ENCODE assay signal across 9 cellular contexts in the genomic region with DNA sequence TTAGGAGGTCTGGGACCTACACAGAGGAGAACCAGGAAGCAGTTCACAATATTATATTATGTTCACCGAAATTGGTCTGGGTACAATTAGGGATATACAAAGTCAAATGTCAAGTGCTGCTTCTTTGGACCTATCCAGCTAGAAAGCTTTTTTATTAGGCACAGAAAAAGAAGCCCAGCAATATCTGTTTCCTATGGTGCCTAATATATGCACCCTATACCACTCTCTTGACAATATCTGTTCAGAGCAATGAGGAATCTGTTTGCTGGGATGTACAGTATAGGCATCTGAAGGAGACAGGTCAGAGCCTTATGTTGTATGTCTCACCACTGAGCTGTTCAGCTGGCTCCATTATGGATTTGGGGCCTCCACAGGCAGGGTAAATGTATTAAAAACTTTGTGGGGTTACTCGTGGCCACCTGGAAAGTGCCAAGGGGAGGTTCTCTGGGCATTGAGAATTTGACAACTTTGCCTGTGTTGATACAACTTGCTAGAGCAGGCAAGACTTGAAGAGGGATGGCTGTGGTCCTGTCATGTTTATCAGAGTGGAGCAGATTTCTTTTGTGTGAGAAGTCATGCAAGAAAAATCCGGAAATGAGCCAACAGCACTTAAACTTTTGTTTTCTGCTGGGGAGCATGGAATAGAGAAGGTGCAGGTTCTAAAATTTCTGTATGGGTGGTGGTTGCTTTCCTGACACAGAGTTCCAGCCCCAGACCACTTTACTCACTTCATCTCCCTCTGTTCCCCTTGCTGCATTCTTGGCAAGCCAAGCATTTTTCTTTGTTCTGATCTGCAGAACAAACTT. TPM values are rescaled to one million over a fixed set of nuclear protein-coding genes. Genes with fewer than 3 reads are reported as not detected.
DNase-seq lines count a peak whose midpoint lies in the region; ATAC-seq and TF ChIP-seq lines count a peak whose summit lies in the region.
"Had no signal": no experiment of that assay in that cellular context is flagged by ENCODE, and none has a peak within 500 bp of the region (broad histone marks: within the 10 kb centered on the region; RNA-seq: fewer than 3 reads in every experiment).

No MANE protein-coding gene starts in this region.

- H3K9me3 ChIP-seq in Peyer's patch (no peaks in the 10 kb centered on the region), esophagus muscularis mucosa (no peaks in the 10 kb centered on the region), gastrocnemius medialis (no peaks in the 10 kb centered on the region), Karpas-422 (ENCODE audit: low read length) (no peaks in the 10 kb centered on the region)

- H3K4me1 ChIP-seq in Peyer's patch (peaks cover 0 to 49% (median 33%) of the 10 kb centered on the region in 4 donors), esophagus muscularis mucosa (peaks cover 47 to 84% (median 64%) of the 10 kb centered on the region in 4 donors), gastrocnemius medialis (peaks cover 83 to 91% of the 10 kb centered on the region in 2 donors), Karpas-422 (ENCODE audit: low read length) (peaks cover 19% of the 10 kb centered on the region)

- no peak for ATAC-seq in gastrocnemius medialis

- no peaks in the 10 kb centered on the region for H3K79me2 ChIP-seq in Karpas-422 (ENCODE audit: low read length)

- H3K27me3 ChIP-seq in Peyer's patch (no peaks in the 10 kb centered on the region), esophagus muscularis mucosa (no peaks in the 10 kb centered on the region), gastrocnemius medialis (no peaks in the 10 kb centered on the region), Karpas-422 (ENCODE audit: low read length) (no peaks in the 10 kb centered on the region)

- H3K9ac ChIP-seq in Karpas-422 (ENCODE audit: low read length), result no peak overlapping the region

- no peak overlapping the region for H2AFZ ChIP-seq in Karpas-422 (ENCODE audit: low read length)

- TF ChIP-seq EP300 in esophagus muscularis mucosa (IDR thresholded peaks at IDR 0.05), result no peak

- peak overlapping the region; percentile 3 to 44 (median 18) for H3K27ac ChIP-seq in Peyer's patch
- peak overlapping the region; percentile 25 to 62 (median 55) for H3K27ac ChIP-seq in esophagus muscularis mucosa (replicated peaks in 1 of 4)
- peak overlapping the region; percentile 83 to 100 (median 94) for H3K27ac ChIP-seq in gastrocnemius medialis
- no peak overlapping the region for H3K27ac ChIP-seq in Karpas-422 (ENCODE audit: low read length)
- H3K27ac ChIP-seq: VCaP had no signal

- TF ChIP-seq CTCF in Peyer's patch (IDR thresholded peaks at IDR 0.05) (no peak), esophagus muscularis mucosa (IDR thresholded peaks at IDR 0.05) (no peak), gastrocnemius medialis (IDR thresholded peaks at IDR 0.05 in 4 of 5, conservative IDR thresholded peaks at IDR 0.05 in 1 of 5) (no peak)

- H4K20me1 ChIP-seq in Karpas-422 (ENCODE audit: insufficient read depth, low read depth, low read length), result peaks cover 9% of the 10 kb centered on the region; the same call in 1 of the 2 replicates

- H3K36me3 ChIP-seq in Peyer's patch (no peaks in the 10 kb centered on the region), esophagus muscularis mucosa (no peaks in the 10 kb centered on the region), gastrocnemius medialis (no peaks in the 10 kb centered on the region), Karpas-422 (ENCODE audit: insufficient read depth, low read length) (no peaks in the 10 kb centered on the region)

- H3K4me3 ChIP-seq in Peyer's patch (no peak overlapping the region), esophagus muscularis mucosa (no peak overlapping the region), gastrocnemius medialis (no peak overlapping the region), Karpas-422 (ENCODE audit: low read length) (no peak overlapping the region)

- no peaks in the 10 kb centered on the region for H3K9me2 ChIP-seq in Karpas-422 (replicated peaks; ENCODE audit: insufficient read depth, low read length)

- TF ChIP-seq POLR2A in Peyer's patch (IDR thresholded peaks at IDR 0.05), result no peak
- TF ChIP-seq POLR2A in esophagus muscularis mucosa (IDR thresholded peaks at IDR 0.05; ENCODE audit: low read depth), result no peak
- no peak for TF ChIP-seq POLR2A in gastrocnemius medialis (IDR thresholded peaks at IDR 0.05)

- intact Hi-C loops in esophagus muscularis mucosa (cut with DNase I) (no loop called here), gastrocnemius medialis (cut with DNase I; ENCODE audit: low total_unique reads) (no loop called here)

- DNase-seq in NCI-H2107 treated with DMSO at 0.1 percent for 48 hours (lab: John Stamatoyannopoulos, UW; ENCODE audit: unreplicated experiment) (peak; percentile 33), NCI-H2107 (lab: John Stamatoyannopoulos, UW) (no peak), Peyer's patch (no peak), esophagus muscularis mucosa (ENCODE audit: extremely low spot score) (no peak), gastrocnemius medialis (no peak), NCI-H748 (lab: John Stamatoyannopoulos, UW; ENCODE audit: unreplicated experiment) (no peak), Karpas-422 (no peak)
- DNase-seq in stimulated activated CD4-positive, alpha-beta T cell treated with anti-CD3 and anti-CD28 coated beads, Interleukin-12 subunit alpha, Interleukin-12 subunit beta, amount 100 ng/mL, for 4 hours, result no peak

- no peak overlapping the region for H3K4me2 ChIP-seq in Karpas-422 (ENCODE audit: low read depth, low read length, poor library complexity, severe bottlenecking)

- in situ Hi-C loops in gastrocnemius medialis (cut with MboI; ENCODE audit: low sequenced_read_pairs in 4 of 4), result loop anchor here in 2 of 4 donors (10.0 to 25.0 kb wide), 2 partner anchors 69 to 97 kb away; no protein-coding TSS in a partner anchor

- 35% methylated on average over 3 of the region's 3 CpGs for WGBS in esophagus muscularis mucosa

RNA-seq across cellular contexts. Expression of gene STIM1, which starts 10.1 kb away (rescaled TPM):
- total RNA-seq in Peyer's patch, result 100 to 1,000 TPM in 1 of 4 donors, 10 to 100 TPM in 3; 36.3 to 158 (median 46.1) TPM
- 100 to 1,000 TPM in 2 of 4 donors, 10 to 100 TPM in 2; 65.2 to 150 (median 92.6) TPM for total RNA-seq in esophagus muscularis mucosa
- total RNA-seq in gastrocnemius medialis, result 100 to 1,000 TPM in 1 of 4 donors, 10 to 100 TPM in 3; 45.9 to 132 (median 87.3) TPM
- 9.0 and 17.0 TPM in 2 replicates for total RNA-seq in Karpas-422 (2014; rRNA removed; shearing (Covaris generic); ENCODE audit: low replicate concordance)

RNA-seq across cellular contexts. Expression of gene RHOG, which starts 24.8 kb away (rescaled TPM):
- total RNA-seq in Peyer's patch (10 to 100 TPM; 33.8 to 83.0 (median 67.0) TPM), esophagus muscularis mucosa (10 to 100 TPM; 53.6 to 75.5 (median 59.4) TPM), gastrocnemius medialis (10 to 100 TPM; 38.0 to 77.4 (median 46.9) TPM)
- total RNA-seq in Karpas-422 (2014; rRNA removed; shearing (Covaris generic); ENCODE audit: low replicate concordance), result 54.6 and 68.5 TPM in 2 replicates

RNA-seq across cellular contexts. Expression of gene PGAP2, which starts 57.2 kb away (rescaled TPM):
- 10 to 100 TPM in 3 of 4 donors, 1 to 10 TPM in 1; 9.1 to 67.2 (median 53.7) TPM for total RNA-seq in Peyer's patch
- total RNA-seq in esophagus muscularis mucosa, result 1 to 10 TPM; 5.1 to 7.4 (median 7.0) TPM
- 1 to 10 TPM; 4.6 to 8.0 (median 6.5) TPM for total RNA-seq in gastrocnemius medialis
- total RNA-seq in Karpas-422 (2014; rRNA removed; shearing (Covaris generic); ENCODE audit: low replicate concordance), result 27.0 and 43.2 TPM in 2 replicates
